1 cellular context compared by ENCODE assay signal in the genomic region with DNA sequence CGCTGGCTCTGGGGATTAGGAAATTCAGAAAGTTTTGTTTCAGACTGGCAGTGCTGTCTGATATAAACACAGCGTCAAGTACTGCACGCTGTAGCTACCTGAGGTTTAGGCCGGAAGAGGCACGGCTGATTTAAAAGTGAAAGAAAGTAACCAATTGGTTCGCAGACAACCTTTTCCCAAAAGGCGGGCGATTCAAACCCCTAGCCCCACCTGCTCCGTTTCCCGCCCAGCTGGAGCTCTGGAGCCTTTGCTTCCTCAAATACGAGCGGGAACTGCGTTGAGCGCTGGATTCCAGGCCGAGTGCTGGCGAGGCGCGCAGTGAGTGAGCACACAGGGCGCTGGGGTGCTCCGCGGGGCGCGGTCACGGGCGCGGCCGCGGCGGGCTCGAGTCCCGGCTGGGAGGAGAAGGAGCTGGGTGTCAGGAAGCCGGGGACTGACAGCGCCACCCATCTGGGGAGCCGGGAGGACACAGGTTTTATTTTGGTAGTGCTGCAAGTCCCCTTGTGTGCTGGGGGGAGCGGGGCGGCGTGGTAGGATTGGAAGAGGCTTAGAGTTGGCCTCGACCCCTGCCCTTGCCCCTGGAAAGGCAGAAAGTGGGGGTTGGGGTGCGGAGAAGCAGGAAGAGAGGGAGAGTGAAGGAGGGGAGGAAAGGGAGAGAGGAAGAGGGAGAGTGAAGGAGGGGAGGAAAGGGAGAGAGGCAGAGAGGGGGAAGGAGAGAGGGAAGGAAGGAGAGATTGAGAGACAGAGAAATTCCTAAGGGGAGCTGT.
A peak's percentile ranks its signal among the peaks of the same experiment; 100 is the strongest.
TF ChIP-seq lines count a peak whose summit lies in the region.

No MANE protein-coding gene starts in this region.

TF ChIP-seq in K562, 482 proteins besides CTCF, POLR2A, EP300 and RAD21 (continued from another document):
- TF ChIP-seq, protein P1, sequence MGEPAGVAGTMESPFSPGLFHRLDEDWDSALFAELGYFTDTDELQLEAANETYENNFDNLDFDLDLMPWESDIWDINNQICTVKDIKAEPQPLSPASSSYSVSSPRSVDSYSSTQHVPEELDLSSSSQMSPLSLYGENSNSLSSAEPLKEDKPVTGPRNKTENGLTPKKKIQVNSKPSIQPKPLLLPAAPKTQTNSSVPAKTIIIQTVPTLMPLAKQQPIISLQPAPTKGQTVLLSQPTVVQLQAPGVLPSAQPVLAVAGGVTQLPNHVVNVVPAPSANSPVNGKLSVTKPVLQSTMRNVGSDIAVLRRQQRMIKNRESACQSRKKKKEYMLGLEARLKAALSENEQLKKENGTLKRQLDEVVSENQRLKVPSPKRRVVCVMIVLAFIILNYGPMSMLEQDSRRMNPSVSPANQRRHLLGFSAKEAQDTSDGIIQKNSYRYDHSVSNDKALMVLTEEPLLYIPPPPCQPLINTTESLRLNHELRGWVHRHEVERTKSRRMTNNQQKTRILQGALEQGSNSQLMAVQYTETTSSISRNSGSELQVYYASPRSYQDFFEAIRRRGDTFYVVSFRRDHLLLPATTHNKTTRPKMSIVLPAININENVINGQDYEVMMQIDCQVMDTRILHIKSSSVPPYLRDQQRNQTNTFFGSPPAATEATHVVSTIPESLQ (CRISPR knock-in tag; IDR thresholded peaks at IDR 0.05), result peak; percentile 99
- TF ChIP-seq, protein P2, sequence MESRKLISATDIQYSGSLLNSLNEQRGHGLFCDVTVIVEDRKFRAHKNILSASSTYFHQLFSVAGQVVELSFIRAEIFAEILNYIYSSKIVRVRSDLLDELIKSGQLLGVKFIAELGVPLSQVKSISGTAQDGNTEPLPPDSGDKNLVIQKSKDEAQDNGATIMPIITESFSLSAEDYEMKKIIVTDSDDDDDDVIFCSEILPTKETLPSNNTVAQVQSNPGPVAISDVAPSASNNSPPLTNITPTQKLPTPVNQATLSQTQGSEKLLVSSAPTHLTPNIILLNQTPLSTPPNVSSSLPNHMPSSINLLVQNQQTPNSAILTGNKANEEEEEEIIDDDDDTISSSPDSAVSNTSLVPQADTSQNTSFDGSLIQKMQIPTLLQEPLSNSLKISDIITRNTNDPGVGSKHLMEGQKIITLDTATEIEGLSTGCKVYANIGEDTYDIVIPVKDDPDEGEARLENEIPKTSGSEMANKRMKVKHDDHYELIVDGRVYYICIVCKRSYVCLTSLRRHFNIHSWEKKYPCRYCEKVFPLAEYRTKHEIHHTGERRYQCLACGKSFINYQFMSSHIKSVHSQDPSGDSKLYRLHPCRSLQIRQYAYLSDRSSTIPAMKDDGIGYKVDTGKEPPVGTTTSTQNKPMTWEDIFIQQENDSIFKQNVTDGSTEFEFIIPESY (CRISPR knock-in tag; IDR thresholded peaks at IDR 0.05), result peak; percentile 92
- TF ChIP-seq FOXK1 (CRISPR knock-in tag; IDR thresholded peaks at IDR 0.05; ENCODE audit: borderline replicate concordance), result peak; percentile 98
- peak; percentile 35; the same call in 1 of the 2 replicates for TF ChIP-seq TCF3 (CRISPR knock-in tag; IDR thresholded peaks at IDR 0.05)
- TF ChIP-seq ZNF830 (CRISPR knock-in tag; IDR thresholded peaks at IDR 0.05), result no peak
- no peak for TF ChIP-seq SRSF1 (IDR thresholded peaks at IDR 0.05; ENCODE audit: low read depth, low read length)
- TF ChIP-seq SIX5 (IDR thresholded peaks at IDR 0.05; ENCODE audit: borderline replicate concordance in 1 of 2, insufficient read depth in 1 of 2, low read depth in 1 of 2, low read length in 2 of 2), result no peak
- TF ChIP-seq ERF (CRISPR knock-in tag; IDR thresholded peaks at IDR 0.05), result peak; percentile 88; the same call in 1 of the 2 replicates
- TF ChIP-seq TEAD1 (CRISPR knock-in tag; IDR thresholded peaks at IDR 0.05), result peak; percentile 5 to 95; a peak in 2 of 4 replicates
- TF ChIP-seq ZNF445 (CRISPR knock-in tag; IDR thresholded peaks at IDR 0.05; ENCODE audit: low read depth), result no peak
- no peak for TF ChIP-seq MTF1 (CRISPR knock-in tag; IDR thresholded peaks at IDR 0.05; ENCODE audit: borderline replicate concordance)
- TF ChIP-seq MEF2D (tag; conservative IDR thresholded peaks at IDR 0.05; ENCODE audit: low read depth), result no peak
- TF ChIP-seq LCOR (CRISPR knock-in tag; IDR thresholded peaks at IDR 0.05), result peak; percentile 100
- TF ChIP-seq NR4A1 (CRISPR knock-in tag; IDR thresholded peaks at IDR 0.05), result no peak
- no peak for TF ChIP-seq NR4A1 (tag; IDR thresholded peaks at IDR 0.05)
- TF ChIP-seq, protein P3, sequence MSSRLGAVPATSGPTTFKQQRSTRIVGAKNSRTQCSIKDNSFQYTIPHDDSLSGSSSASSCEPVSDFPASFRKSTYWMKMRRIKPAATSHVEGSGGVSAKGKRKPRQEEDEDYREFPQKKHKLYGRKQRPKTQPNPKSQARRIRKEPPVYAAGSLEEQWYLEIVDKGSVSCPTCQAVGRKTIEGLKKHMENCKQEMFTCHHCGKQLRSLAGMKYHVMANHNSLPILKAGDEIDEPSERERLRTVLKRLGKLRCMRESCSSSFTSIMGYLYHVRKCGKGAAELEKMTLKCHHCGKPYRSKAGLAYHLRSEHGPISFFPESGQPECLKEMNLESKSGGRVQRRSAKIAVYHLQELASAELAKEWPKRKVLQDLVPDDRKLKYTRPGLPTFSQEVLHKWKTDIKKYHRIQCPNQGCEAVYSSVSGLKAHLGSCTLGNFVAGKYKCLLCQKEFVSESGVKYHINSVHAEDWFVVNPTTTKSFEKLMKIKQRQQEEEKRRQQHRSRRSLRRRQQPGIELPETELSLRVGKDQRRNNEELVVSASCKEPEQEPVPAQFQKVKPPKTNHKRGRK (tag; IDR thresholded peaks at IDR 0.05), result peak; percentile 43; the same call in 1 of the 2 replicates
- TF ChIP-seq KLF13 (tag; IDR thresholded peaks at IDR 0.05; ENCODE audit: borderline replicate concordance, low read depth), result peak; percentile 59; the same call in 1 of the 2 replicates
- TF ChIP-seq, protein P4, sequence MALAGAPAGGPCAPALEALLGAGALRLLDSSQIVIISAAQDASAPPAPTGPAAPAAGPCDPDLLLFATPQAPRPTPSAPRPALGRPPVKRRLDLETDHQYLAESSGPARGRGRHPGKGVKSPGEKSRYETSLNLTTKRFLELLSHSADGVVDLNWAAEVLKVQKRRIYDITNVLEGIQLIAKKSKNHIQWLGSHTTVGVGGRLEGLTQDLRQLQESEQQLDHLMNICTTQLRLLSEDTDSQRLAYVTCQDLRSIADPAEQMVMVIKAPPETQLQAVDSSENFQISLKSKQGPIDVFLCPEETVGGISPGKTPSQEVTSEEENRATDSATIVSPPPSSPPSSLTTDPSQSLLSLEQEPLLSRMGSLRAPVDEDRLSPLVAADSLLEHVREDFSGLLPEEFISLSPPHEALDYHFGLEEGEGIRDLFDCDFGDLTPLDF (CRISPR knock-in tag; IDR thresholded peaks at IDR 0.05), result peak; percentile 100
- peak; percentile 62; the same call in 1 of the 2 replicates for TF ChIP-seq GATAD2B (IDR thresholded peaks at IDR 0.05; ENCODE audit: borderline replicate concordance)
- TF ChIP-seq TBP (optimal IDR thresholded peaks at IDR 0.05; ENCODE audit: low read depth, low read length), result peak; percentile 42
